In genomic region chr4:8427262-8427661, GRCh38 we compare ENCODE assay signal across 9 cellular contexts. TPM values are rescaled to one million over a fixed set of nuclear protein-coding genes. Genes with fewer than 3 reads are reported as not detected.
DNase-seq lines count a peak whose midpoint lies in the region; ATAC-seq and TF ChIP-seq lines count a peak whose summit lies in the region.
"Had no signal": no experiment of that assay in that cellular context is flagged by ENCODE, and none has a peak within 500 bp of the region (broad histone marks: within the 10 kb centered on the region; RNA-seq: fewer than 3 reads in every experiment).

No MANE protein-coding gene starts in this region.

- peak; percentile 52 for DNase-seq in NCI-H82 (lab: John Stamatoyannopoulos, UW)
- DNase-seq in NCI-H82 treated with DMSO at 0.1 percent for 48 hours (lab: John Stamatoyannopoulos, UW; ENCODE audit: unreplicated experiment), result no peak
- DNase-seq in activated B cell treated with CpG ODN at 0.5 μM for 24 hours, result no peak
- no peak for DNase-seq in hepatocyte (ENCODE audit: low spot score)
- DNase-seq in stimulated activated effector memory CD8-positive, alpha-beta T cell treated with anti-CD3 and anti-CD28 coated beads, Interleukin-12 subunit alpha, Interleukin-12 subunit beta, amount 100 ng/mL, for 72 hours (ENCODE audit: low spot score in 2 of 2), result no peak
- no peak for DNase-seq in activated CD8-positive, alpha-beta memory T cell treated with anti-CD3 and anti-CD28 coated beads for 24 hours
- no peak for DNase-seq in SIG-M5 (lab: John Stamatoyannopoulos, UW)
- DNase-seq: NCI-H2227 treated with DMSO at 0.1 percent for 48 hours had no signal

- H3K79me2 ChIP-seq in hepatocyte, result peaks cover 22% of the 10 kb centered on the region

- no peaks in the 10 kb centered on the region for H3K9me3 Mint-ChIP-seq in activated B cell treated with CpG ODN at 0.5 μM for 24 hours
- no peaks in the 10 kb centered on the region for H3K9me3 Mint-ChIP-seq in stimulated activated effector memory CD8-positive, alpha-beta T cell treated with anti-CD3 and anti-CD28 coated beads, Interleukin-12 subunit alpha, Interleukin-12 subunit beta, amount 100 ng/mL, for 72 hours

- H3K36me3 Mint-ChIP-seq in activated B cell treated with CpG ODN at 0.5 μM for 24 hours (ENCODE audit: low read depth), result peaks cover 4% of the 10 kb centered on the region
- peaks cover 18% of the 10 kb centered on the region for H3K36me3 Mint-ChIP-seq in stimulated activated effector memory CD8-positive, alpha-beta T cell treated with anti-CD3 and anti-CD28 coated beads, Interleukin-12 subunit alpha, Interleukin-12 subunit beta, amount 100 ng/mL, for 72 hours

- H4K20me1 ChIP-seq in hepatocyte (ENCODE audit: insufficient read depth, poor library complexity, severe bottlenecking), result no peaks in the 10 kb centered on the region

- CTCF ChIA-PET in activated B cell treated with CpG ODN at 0.5 μM for 24 hours (lab: Charles Lee), result interaction anchor here (1.0 kb wide), 1 partner anchor 41 kb away, joined by 3 read pairs; no protein-coding TSS in a partner anchor

- TF ChIP-seq CTCF in activated B cell treated with CpG ODN at 0.5 μM for 24 hours (IDR thresholded peaks at IDR 0.05), result no peak
- no peak for TF ChIP-seq CTCF in hepatocyte (IDR thresholded peaks at IDR 0.05; ENCODE audit: poor library complexity)

- H3K9me2 ChIP-seq in hepatocyte (replicated peaks; ENCODE audit: insufficient read depth), result no peaks in the 10 kb centered on the region

- intact Hi-C loops in activated B cell treated with CpG ODN at 0.5 μM for 24 hours (cut with micrococcal nuclease), result no loop called here

- no peak overlapping the region for H3K27ac Mint-ChIP-seq in activated B cell treated with CpG ODN at 0.5 μM for 24 hours
- peak overlapping the region; percentile 97 for H3K27ac Mint-ChIP-seq in stimulated activated effector memory CD8-positive, alpha-beta T cell treated with anti-CD3 and anti-CD28 coated beads, Interleukin-12 subunit alpha, Interleukin-12 subunit beta, amount 100 ng/mL, for 72 hours

- ATAC-seq in activated B cell treated with CpG ODN at 0.5 μM for 24 hours (ENCODE audit: low read depth), result no peak
- no peak for ATAC-seq in stimulated activated effector memory CD8-positive, alpha-beta T cell treated with anti-CD3 and anti-CD28 coated beads, Interleukin-12 subunit alpha, Interleukin-12 subunit beta, amount 100 ng/mL, for 72 hours
- no peak for ATAC-seq in GM21423 (IDR thresholded peaks at IDR 0.05; ENCODE audit: unreplicated experiment)

- H3K4me3 Mint-ChIP-seq in activated B cell treated with CpG ODN at 0.5 μM for 24 hours, result peak overlapping the region; percentile 95
- H3K4me3 Mint-ChIP-seq in stimulated activated effector memory CD8-positive, alpha-beta T cell treated with anti-CD3 and anti-CD28 coated beads, Interleukin-12 subunit alpha, Interleukin-12 subunit beta, amount 100 ng/mL, for 72 hours, result peak overlapping the region; percentile 87

- 87% methylated on average over 17 of the region's 17 CpGs for WGBS in hepatocyte (ENCODE audit: low lambda C conversion rate, missing lambda C conversion rate)

- H3K4me2 ChIP-seq in hepatocyte, result peak overlapping the region; percentile 94

- H3K4me3 ChIP-seq in hepatocyte, result peak overlapping the region; percentile 65

- no peaks in the 10 kb centered on the region for H3K36me3 ChIP-seq in hepatocyte (replicated peaks; ENCODE audit: insufficient read depth, low read depth)

- H2AFZ ChIP-seq in hepatocyte, result no peak overlapping the region

- H3K27ac ChIP-seq in hepatocyte, result no peak overlapping the region

- no peaks in the 10 kb centered on the region for H3K27me3 ChIP-seq in hepatocyte

- H3K27me3 Mint-ChIP-seq in activated B cell treated with CpG ODN at 0.5 μM for 24 hours, result no peaks in the 10 kb centered on the region

- H3K9me3 ChIP-seq in hepatocyte (ENCODE audit: low read depth), result no peaks in the 10 kb centered on the region

- H3K4me1 Mint-ChIP-seq in activated B cell treated with CpG ODN at 0.5 μM for 24 hours, result peaks cover 29% of the 10 kb centered on the region
- peaks cover 45% of the 10 kb centered on the region for H3K4me1 Mint-ChIP-seq in stimulated activated effector memory CD8-positive, alpha-beta T cell treated with anti-CD3 and anti-CD28 coated beads, Interleukin-12 subunit alpha, Interleukin-12 subunit beta, amount 100 ng/mL, for 72 hours

- H3K4me1 ChIP-seq in hepatocyte (ENCODE audit: insufficient read depth), result peaks cover 6% of the 10 kb centered on the region

- POLR2A ChIA-PET in activated B cell treated with CpG ODN at 0.5 μM for 24 hours (lab: Charles Lee), result interaction anchor here (1.0 to 3.1 kb wide), 2 partner anchors 13 to 41 kb away, joined by 3 to 44 read pairs; partner anchors contain the start of genes ACOX3 and TRMT44

RNA-seq across cellular contexts. Expression of gene ACOX3, which starts 13.3 kb away (rescaled TPM):
- total RNA-seq in activated B cell treated with CpG ODN at 0.5 μM for 24 hours (17.1 and 20.6 TPM in 2 replicates), hepatocyte (21.0 and 22.5 TPM in 2 replicates)
- polyA plus RNA-seq in hepatocyte, result 13.9 and 17.6 TPM in 2 replicates

RNA-seq across cellular contexts. Expression of gene TRMT44, which starts 13.3 kb away (rescaled TPM):
- total RNA-seq in activated B cell treated with CpG ODN at 0.5 μM for 24 hours, result 29.3 and 33.8 TPM in 2 replicates
- total RNA-seq in hepatocyte, result 13.2 and 20.1 TPM in 2 replicates
- 8.2 and 13.2 TPM in 2 replicates for polyA plus RNA-seq in hepatocyte
